In genomic region chr1:199954701-199955100, GRCh38 we compare ENCODE assay signal across 9 cellular contexts.
DNase-seq lines count a peak whose midpoint lies in the region; FAIRE-seq and TF ChIP-seq lines count a peak whose summit lies in the region.
"Had no signal": no experiment of that assay in that cellular context is flagged by ENCODE, and none has a peak within 500 bp of the region (broad histone marks: within the 10 kb centered on the region; RNA-seq: fewer than 3 reads in every experiment).

No MANE protein-coding gene starts in this region.

- no peaks in the 10 kb centered on the region for H3K9me3 Mint-ChIP-seq in neural crest cell

- H3K27ac Mint-ChIP-seq in neural crest cell (ENCODE audit: unreplicated experiment) = no peak overlapping the region
- H3K27ac Mint-ChIP-seq: effector memory CD8-positive, alpha-beta T cell had no signal

- H3K36me3 ChIP-seq in Karpas-422 (ENCODE audit: insufficient read depth, low read length) (no peaks in the 10 kb centered on the region), bronchial epithelial cell (ENCODE audit: control insufficient read depth, insufficient read depth, low read length) (no peaks in the 10 kb centered on the region)

- no peak overlapping the region for H3K4me2 ChIP-seq in Karpas-422 (ENCODE audit: low read depth, low read length, poor library complexity, severe bottlenecking)

- H3K4me3 Mint-ChIP-seq in neural crest cell = no peak overlapping the region
- H3K4me3 Mint-ChIP-seq: effector memory CD8-positive, alpha-beta T cell had no signal

- no peak overlapping the region for H3K9ac ChIP-seq in Karpas-422 (ENCODE audit: low read length)

- H3K27me3 Mint-ChIP-seq in neural crest cell (ENCODE audit: low read depth) = no peaks in the 10 kb centered on the region

- H2AFZ ChIP-seq in Karpas-422 (ENCODE audit: low read length) = no peak overlapping the region

- no peak overlapping the region for H3K27ac ChIP-seq in Karpas-422 (ENCODE audit: low read length)

- no peaks in the 10 kb centered on the region for H3K27me3 ChIP-seq in Karpas-422 (ENCODE audit: low read length)
- no peaks in the 10 kb centered on the region for H3K27me3 ChIP-seq in bronchial epithelial cell (ENCODE audit: control insufficient read depth, insufficient read depth, low read length)

- no peaks in the 10 kb centered on the region for H3K79me2 ChIP-seq in Karpas-422 (ENCODE audit: low read length)

- H3K4me1 ChIP-seq in Karpas-422 (ENCODE audit: low read length) = no peaks in the 10 kb centered on the region

- H3K9me3 ChIP-seq in Karpas-422 (ENCODE audit: low read length) = no peaks in the 10 kb centered on the region

- DNase-seq in NCI-H1092 treated with DMSO at 0.1 percent for 48 hours (lab: John Stamatoyannopoulos, UW) = peak; percentile 20
- DNase-seq in NCI-H1092 (lab: John Stamatoyannopoulos, UW) = no peak
- peak; percentile 66 for DNase-seq in Karpas-422
- DNase-seq in bronchial epithelial cell (ENCODE audit: low read depth) = no peak
- peak; percentile 18 for DNase-seq in neural crest cell (ENCODE audit: low read depth, low spot score)
- DNase-seq in occipital lobe (lab: John Stamatoyannopoulos, UW) = no peak
- no peak for DNase-seq in LoVo (ENCODE audit: low spot score)
- no peak for DNase-seq in A172 (ENCODE audit: low spot score)
- DNase-seq: effector memory CD8-positive, alpha-beta T cell had no signal

- FAIRE-seq in bronchial epithelial cell (lab: Jason Lieb, UNC) = no peak

- H3K9me2 ChIP-seq in Karpas-422 (replicated peaks; ENCODE audit: insufficient read depth, low read length) = no peaks in the 10 kb centered on the region

- TF ChIP-seq CTCF in bronchial epithelial cell (IDR thresholded peaks at IDR 0.05; ENCODE audit: insufficient read depth, low read length, severe bottlenecking) (peak; percentile 36), neural crest cell (conservative IDR thresholded peaks at IDR 0.05) (peak; percentile 53)

- no peak overlapping the region for H3K4me3 ChIP-seq in Karpas-422 (ENCODE audit: low read length)
- no peak overlapping the region for H3K4me3 ChIP-seq in bronchial epithelial cell (ENCODE audit: low read depth, low read length)

- H4K20me1 ChIP-seq in Karpas-422 (ENCODE audit: insufficient read depth, low read depth, low read length) = no peaks in the 10 kb centered on the region

- no peaks in the 10 kb centered on the region for H3K4me1 Mint-ChIP-seq in neural crest cell

- H3K36me3 Mint-ChIP-seq in neural crest cell (ENCODE audit: low read depth) = no peaks in the 10 kb centered on the region

Comparison
In these comparisons a context has a peak if more than half of its experiments do, and no peak if none do; other contexts are left out.
1. DNase-seq: peak in NCI-H1092 treated with DMSO at 0.1 percent for 48 hours (single experiment), Karpas-422 (single experiment) and neural crest cell (single experiment); none in NCI-H1092 (single experiment), bronchial epithelial cell (single experiment), occipital lobe (single experiment), LoVo (single experiment) and A172 (single experiment).